ENCODE assay signal across 8 cellular contexts in the genomic region with DNA sequence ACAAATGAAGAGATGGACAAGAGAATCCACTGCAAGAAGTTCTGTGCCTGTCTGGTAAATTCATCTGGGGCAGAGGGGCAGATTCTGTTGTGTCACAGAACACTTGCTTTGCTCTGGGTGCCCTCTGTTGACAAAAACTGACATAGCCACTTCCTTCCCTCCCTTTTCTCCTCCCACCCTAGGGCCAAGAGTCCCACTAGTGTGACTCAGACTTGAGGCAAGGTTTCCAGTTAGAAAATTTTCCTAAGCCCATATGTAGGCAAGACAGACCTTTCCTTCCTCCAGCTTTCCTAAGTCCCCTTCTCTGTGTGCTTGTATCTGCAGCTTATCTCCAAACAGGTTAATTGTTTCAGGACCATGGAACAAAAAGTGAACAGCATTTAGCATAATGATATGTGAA.
DNase-seq lines count a peak whose midpoint lies in the region; ATAC-seq, FAIRE-seq and TF ChIP-seq lines count a peak whose summit lies in the region.

No MANE protein-coding gene starts in this region.

- no peaks in the 10 kb centered on the region for H3K36me3 Mint-ChIP-seq in activated CD4-positive, alpha-beta memory T cell treated with anti-CD3 and anti-CD28 coated beads, Interleukin-2, amount 10 ng/mL, durations not matched to agents 7 days and 5 days (ENCODE audit: low read depth)

- H3K4me3 ChIP-seq in AG10803 (ENCODE audit: low read length) (no peak overlapping the region), fibroblast of villous mesenchyme (ENCODE audit: low read depth, low read length) (no peak overlapping the region)

- H3K9me3 Mint-ChIP-seq in activated CD4-positive, alpha-beta memory T cell treated with anti-CD3 and anti-CD28 coated beads, Interleukin-2, amount 10 ng/mL, durations not matched to agents 7 days and 5 days = no peaks in the 10 kb centered on the region

- TF ChIP-seq CTCF in AG10803 (conservative IDR thresholded peaks at IDR 0.05; ENCODE audit: low read length) (peak; percentile 77), fibroblast of villous mesenchyme (IDR thresholded peaks at IDR 0.05; ENCODE audit: insufficient read depth, low read depth, low read length) (peak; percentile 60), omental fat pad (IDR thresholded peaks at IDR 0.05) (no peak)

- POLR2A ChIA-PET in activated CD4-positive, alpha-beta memory T cell treated with anti-CD3 and anti-CD28 coated beads, Interleukin-2, amount 10 ng/mL, durations not matched to agents 7 days and 5 days (lab: Charles Lee) = no interaction called here

- H3K4me1 Mint-ChIP-seq in activated CD4-positive, alpha-beta memory T cell treated with anti-CD3 and anti-CD28 coated beads, Interleukin-2, amount 10 ng/mL, durations not matched to agents 7 days and 5 days = peaks cover 4% of the 10 kb centered on the region

- TF ChIP-seq POLR2A in GM12891 (IDR thresholded peaks at IDR 0.05; ENCODE audit: low read depth, low read length) = no peak

- CTCF ChIA-PET in activated CD4-positive, alpha-beta memory T cell treated with anti-CD3 and anti-CD28 coated beads, Interleukin-2, amount 10 ng/mL, durations not matched to agents 7 days and 5 days (lab: Charles Lee) = interaction anchor here (0.9 to 1.3 kb wide), 3 partner anchors 80 to 295 kb away, joined by 3 to 4 read pairs (median 4); no protein-coding TSS in a partner anchor

- DNase-seq in AG10803 (ENCODE audit: low read depth) = peak; percentile 90
- DNase-seq in GM12891 (ENCODE audit: insufficient read length, low spot score) = no peak
- peak; percentile 33 for DNase-seq in NCI-H345 (lab: John Stamatoyannopoulos, UW)
- DNase-seq in activated CD4-positive, alpha-beta memory T cell treated with anti-CD3 and anti-CD28 coated beads, Interleukin-2, amount 10 ng/mL, durations not matched to agents 7 days and 5 days = peak; percentile 40
- DNase-seq in fibroblast of villous mesenchyme (ENCODE audit: low read depth) = peak; percentile 94
- DNase-seq in omental fat pad (ENCODE audit: low spot score) = no peak
- DNase-seq in HuH-7.5 (ENCODE audit: low spot score) = no peak

- H3K27ac Mint-ChIP-seq in activated CD4-positive, alpha-beta memory T cell treated with anti-CD3 and anti-CD28 coated beads, Interleukin-2, amount 10 ng/mL, durations not matched to agents 7 days and 5 days = no peak overlapping the region

- ATAC-seq in omental fat pad (ENCODE audit: low FRiP score) = peak; percentile 91
- no peak for ATAC-seq in HG03442 (IDR thresholded peaks at IDR 0.05; ENCODE audit: unreplicated experiment)

- no peak overlapping the region for H3K4me3 Mint-ChIP-seq in activated CD4-positive, alpha-beta memory T cell treated with anti-CD3 and anti-CD28 coated beads, Interleukin-2, amount 10 ng/mL, durations not matched to agents 7 days and 5 days

- H3K27me3 Mint-ChIP-seq in activated CD4-positive, alpha-beta memory T cell treated with anti-CD3 and anti-CD28 coated beads, Interleukin-2, amount 10 ng/mL, durations not matched to agents 7 days and 5 days = no peaks in the 10 kb centered on the region

- no peak for FAIRE-seq in GM12891 (lab: Jason Lieb, UNC)

TF ChIP-seq in GM12891, 5 proteins besides CTCF, POLR2A, EP300 and RAD21:
- TF ChIP-seq PAX5 (IDR thresholded peaks at IDR 0.05; ENCODE audit: insufficient read depth, low read length, severe bottlenecking) (no peak), SPI1 (IDR thresholded peaks at IDR 0.05; ENCODE audit: low read depth, low read length) (peak; percentile 57)

Comparison
In these comparisons a context has a peak if more than half of its experiments do, and no peak if none do; other contexts are left out.
1. DNase-seq: peak in AG10803 (single experiment), NCI-H345 (single experiment), activated CD4-positive, alpha-beta memory T cell treated with anti-CD3 and anti-CD28 coated beads, Interleukin-2, amount 10 ng/mL, durations not matched to agents 7 days and 5 days (single experiment) and fibroblast of villous mesenchyme (single experiment); none in GM12891 (single experiment), omental fat pad (single experiment) and HuH-7.5 (single experiment).
2. CTCF ChIP-seq: peak in AG10803 (single experiment) and fibroblast of villous mesenchyme (single experiment); none in omental fat pad (0 of 3).